Comparison of ENCODE assay signal across 8 cellular contexts in the genomic region with DNA sequence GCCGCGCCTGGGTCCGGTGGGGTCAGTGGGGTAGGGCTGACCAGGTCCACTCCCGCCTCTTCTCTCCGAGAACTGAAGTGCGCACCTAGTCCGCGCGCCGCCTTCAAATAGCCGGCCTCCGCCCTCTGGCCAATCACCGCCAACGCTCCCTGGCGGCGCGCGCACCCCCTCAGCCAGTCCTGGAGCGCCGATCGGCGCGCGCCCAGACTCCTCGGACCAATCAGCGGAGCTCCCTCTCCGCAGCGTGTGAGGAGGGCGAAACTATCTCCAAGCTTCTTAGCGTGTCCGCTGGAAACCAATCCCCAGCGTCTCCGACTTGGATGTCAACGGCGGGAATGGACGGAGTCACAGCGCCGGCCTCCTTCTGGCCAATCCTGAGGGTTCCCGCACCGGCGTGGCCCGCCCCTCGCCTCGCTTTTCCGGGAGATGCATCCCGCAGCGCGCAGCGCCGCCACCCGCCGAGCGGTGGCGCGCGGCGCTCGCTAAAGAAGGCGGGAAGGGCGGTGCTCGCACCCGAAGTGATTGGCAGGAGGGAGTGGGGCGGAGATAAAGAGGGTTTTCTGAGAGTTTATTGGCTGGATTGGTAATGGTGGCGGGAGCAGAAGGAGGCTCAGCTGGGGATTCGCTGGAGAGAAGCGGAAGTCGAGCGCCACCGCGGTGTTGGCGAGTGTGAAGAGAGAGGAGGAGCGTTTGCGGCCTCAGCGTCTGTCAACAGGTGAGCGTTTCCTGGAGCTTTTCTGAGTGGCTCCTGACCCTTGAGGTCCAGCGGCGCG. TPM values are rescaled to one million over a fixed set of nuclear protein-coding genes. Genes with fewer than 3 reads are reported as not detected.
DNase-seq lines count a peak whose midpoint lies in the region; ATAC-seq, FAIRE-seq and TF ChIP-seq lines count a peak whose summit lies in the region.

Gene ASF1B, minus strand, starts transcription at position 81 of the 773 bp plus-strand sequence. CDS start 133 bp downstream, outside the sequence.

- H3K27me3 ChIP-seq in adipocyte (replicated peaks; ENCODE audit: control insufficient read depth, insufficient read depth, low read length) (no peaks in the 10 kb centered on the region), cardiac muscle cell (no peaks in the 10 kb centered on the region), parathyroid adenoma (ENCODE audit: control insufficient read depth, insufficient read depth, low read length) (no peaks in the 10 kb centered on the region), transverse colon (no peaks in the 10 kb centered on the region)

- peak within 1 kb of the TSS; percentile 95 for H2AFZ ChIP-seq in parathyroid adenoma

- TF ChIP-seq POLR2A in GM12891 (IDR thresholded peaks at IDR 0.05; ENCODE audit: low read depth, low read length) (peak; percentile 89), transverse colon (IDR thresholded peaks at IDR 0.05) (peak; percentile 84)

- peak; percentile 96 for FAIRE-seq in GM12891 (lab: Jason Lieb, UNC)

- DNase-seq in GM12891 (ENCODE audit: insufficient read length, low spot score) (peak; percentile 97), NCI-H1436 (lab: John Stamatoyannopoulos, UW) (peak; percentile 100), T follicular helper cell (ENCODE audit: low read depth) (peak; percentile 95), adipocyte (ENCODE audit: low read depth) (peak; percentile 100), cardiac muscle cell (ENCODE audit: low read depth in 1 of 2, low spot score in 1 of 2) (peak; percentile 100), transverse colon (peak; percentile 98)

- intact Hi-C loops in transverse colon (cut with DNase I; ENCODE audit: low total_unique reads), result loop anchor here (5.0 kb wide), 1 partner anchor 64 kb away; the partner anchor contains the start of gene MISP3

- in situ Hi-C loops in transverse colon (cut with MboI; ENCODE audit: low pct_ligation_motif_present in 1 of 4, low pct_unique_long_range_greater_than_20kb in 1 of 4, low sequenced_read_pairs in 3 of 4), result no loop called here

- TF ChIP-seq EP300 in transverse colon (IDR thresholded peaks at IDR 0.05; ENCODE audit: low read depth), result no peak

- H3K9ac ChIP-seq in adipocyte (ENCODE audit: low read length) (peak within 1 kb of the TSS; percentile 88), parathyroid adenoma (no peak within 1 kb of the TSS)

- 0% methylated on average over 72 of the region's 78 CpGs; no CpG with 5 or more reads in 1 of the 2 donors for WGBS in transverse colon (ENCODE audit: low coverage in 1 of 2), 2 donors

- H3K27ac ChIP-seq in cardiac muscle cell, result peak within 1 kb of the TSS; percentile 91
- peak within 1 kb of the TSS; percentile 66 for H3K27ac ChIP-seq in parathyroid adenoma
- peak within 1 kb of the TSS; percentile 94 to 96 (median 94) for H3K27ac ChIP-seq in transverse colon

- peaks cover 10% of the 10 kb centered on the region for H3K4me1 ChIP-seq in adipocyte (ENCODE audit: control insufficient read depth, insufficient read depth, low read length)
- H3K4me1 ChIP-seq in cardiac muscle cell (ENCODE audit: low read depth), result peaks cover 3% of the 10 kb centered on the region
- H3K4me1 ChIP-seq in parathyroid adenoma, result no peaks in the 10 kb centered on the region
- peaks cover 14 to 27% (median 22%) of the 10 kb centered on the region in 4 donors for H3K4me1 ChIP-seq in transverse colon

- peak within 1 kb of the TSS; percentile 91 for H3K4me3 ChIP-seq in adipocyte (ENCODE audit: low read length)
- H3K4me3 ChIP-seq in cardiac muscle cell, result peak within 1 kb of the TSS; percentile 65
- peak within 1 kb of the TSS; percentile 82 for H3K4me3 ChIP-seq in parathyroid adenoma (ENCODE audit: low read depth, low read length)
- H3K4me3 ChIP-seq in transverse colon, result peak within 1 kb of the TSS; percentile 50 to 76 (median 58)

- H3K9me3 ChIP-seq in adipocyte (ENCODE audit: control insufficient read depth, low read length), result no peaks in the 10 kb centered on the region
- no peaks in the 10 kb centered on the region for H3K9me3 ChIP-seq in cardiac muscle cell (ENCODE audit: low read depth)
- no peaks in the 10 kb centered on the region for H3K9me3 ChIP-seq in parathyroid adenoma (ENCODE audit: control insufficient read depth, low read length)
- H3K9me3 ChIP-seq in transverse colon, result no peaks in the 10 kb centered on the region

- H3K36me3 ChIP-seq in adipocyte (ENCODE audit: control insufficient read depth, insufficient read depth, low read length, severe bottlenecking), result no peaks in the 10 kb centered on the region
- no peaks in the 10 kb centered on the region for H3K36me3 ChIP-seq in cardiac muscle cell
- H3K36me3 ChIP-seq in parathyroid adenoma (ENCODE audit: control insufficient read depth, insufficient read depth, low read length), result no peaks in the 10 kb centered on the region
- no peaks in the 10 kb centered on the region for H3K36me3 ChIP-seq in transverse colon

- TF ChIP-seq CTCF in cardiac muscle cell (IDR thresholded peaks at IDR 0.05; ENCODE audit: low read depth, low read length) (peak; percentile 82), parathyroid adenoma (IDR thresholded peaks at IDR 0.05) (peak; percentile 93), transverse colon (IDR thresholded peaks at IDR 0.05) (peak; percentile 62 to 93 (median 79))

- ATAC-seq in HG02840 (IDR thresholded peaks at IDR 0.05; ENCODE audit: low FRiP score, unreplicated experiment), result peak; percentile 86

- H3K79me2 ChIP-seq in parathyroid adenoma, result no peaks in the 10 kb centered on the region

- peak within 1 kb of the TSS; percentile 93 for H3K4me2 ChIP-seq in parathyroid adenoma (ENCODE audit: low read length)

TF ChIP-seq in GM12891, 5 proteins besides CTCF, POLR2A, EP300 and RAD21:
- TF ChIP-seq SPI1 (IDR thresholded peaks at IDR 0.05; ENCODE audit: low read depth, low read length) (peak; percentile 59), PAX5 (IDR thresholded peaks at IDR 0.05; ENCODE audit: insufficient read depth, low read length, severe bottlenecking) (no peak), POLR2AphosphoS5 (IDR thresholded peaks at IDR 0.05; ENCODE audit: low read depth, low read length) (peak; percentile 83), POU2F2 (IDR thresholded peaks at IDR 0.05; ENCODE audit: low read depth, low read length) (no peak), TAF1 (IDR thresholded peaks at IDR 0.05; ENCODE audit: low read depth, low read length) (peak; percentile 59)

RNA-seq across cellular contexts. Expression of gene ASF1B, which starts in this region (rescaled TPM):
- polyA plus RNA-seq in GM12891 (2012; ENCODE audit: low read depth, missing spikeins), result 59.6 TPM
- total RNA-seq in cardiac muscle cell (19.1 and 21.8 TPM in 2 replicates), transverse colon (1 to 10 TPM in 3 of 4 donors, not detected in 1; 1.9 to 4.5 (median 4.4) TPM)
- polyA plus RNA-seq in cardiac muscle cell, result 27.5 and 30.7 TPM in 2 replicates

Comparison
In these comparisons a context has a peak if more than half of its experiments do, and no peak if none do; other contexts are left out.
1. Peak in every context shown above with its lines: DNase-seq, ATAC-seq, H3K4me3 ChIP-seq and H3K27ac ChIP-seq.